In genomic region chr3:89619263-89619662, GRCh38 we compare ENCODE assay signal across 23 cellular contexts.
"Had no signal": no experiment of that assay in that cellular context is flagged by ENCODE, and none has a peak within 500 bp of the region (broad histone marks: within the 10 kb centered on the region; RNA-seq: fewer than 3 reads in every experiment).

No MANE protein-coding gene starts in this region.

- H3K36me3 ChIP-seq: colonic mucosa, esophagus muscularis mucosa, esophagus squamous epithelium, gastrocnemius medialis, gastroesophageal sphincter, heart left ventricle, heart right ventricle had no signal

- H3K9me3 ChIP-seq: colonic mucosa, esophagus muscularis mucosa, esophagus squamous epithelium, gastrocnemius medialis, gastroesophageal sphincter had no signal

- H3K27me3 ChIP-seq: colonic mucosa, dorsolateral prefrontal cortex, esophagus muscularis mucosa, esophagus squamous epithelium, foreskin keratinocyte, gastrocnemius medialis, gastroesophageal sphincter, heart left ventricle, heart right ventricle had no signal

- H3K27ac ChIP-seq: colonic mucosa, coronary artery, dorsolateral prefrontal cortex, epithelial cell of prostate, esophagus muscularis mucosa, esophagus squamous epithelium, foreskin keratinocyte, gastrocnemius medialis, gastroesophageal sphincter, heart left ventricle, heart right ventricle had no signal

- DNase-seq: colonic mucosa; cortex of kidney; dermis blood vessel endothelial cell; dorsolateral prefrontal cortex; effector CD4-positive, alpha-beta T cell; effector CD8-positive, alpha-beta T cell; effector memory CD4-positive, alpha-beta T cell; effector memory CD8-positive, alpha-beta T cell; endodermal cell; erythroblast; esophagus squamous epithelium; foreskin fibroblast; foreskin keratinocyte; foreskin melanocyte; gastrocnemius medialis; glutamatergic neuron; head of caudate nucleus; heart left ventricle; heart right ventricle had no signal

- H3K4me3 ChIP-seq: colonic mucosa, coronary artery, dorsolateral prefrontal cortex, esophagus muscularis mucosa, esophagus squamous epithelium, gastrocnemius medialis, gastroesophageal sphincter, heart left ventricle, heart right ventricle had no signal
